In genomic region chr16:22117666-22118065, GRCh38 we compare ENCODE assay signal across 20 cellular contexts. TPM values are rescaled to one million over a fixed set of nuclear protein-coding genes. Genes with fewer than 3 reads are reported as not detected.
"Had no signal": no experiment of that assay in that cellular context is flagged by ENCODE, and none has a peak within 500 bp of the region (broad histone marks: within the 10 kb centered on the region; RNA-seq: fewer than 3 reads in every experiment).

No MANE protein-coding gene starts in this region.

- H3K4me3 ChIP-seq: esophagus muscularis mucosa, right atrium auricular region, skin epidermis, upper lobe of left lung had no signal

- H3K4me1 ChIP-seq: esophagus muscularis mucosa, right atrium auricular region, upper lobe of left lung had no signal

- H3K4me3 Mint-ChIP-seq: activated CD4-positive, alpha-beta T cell treated with anti-CD3 and anti-CD28 coated beads, Interleukin-2, amount 10 ng/mL, durations not matched to agents 7 days and 5 days; activated naive CD4-positive, alpha-beta T cell treated with anti-CD3 and anti-CD28 coated beads for 36 hours; activated naive CD8-positive, alpha-beta T cell treated with anti-CD3 and anti-CD28 coated beads, Interleukin-2, amount 50 U/mL, for 24 hours; natural killer cell treated with Interleukin-12 subunit alpha and Interleukin-12 subunit beta and Interleukin-15 and Interleukin-18, amount 100 ng/mL, for 72 hours; T-cell had no signal

- H3K27me3 ChIP-seq: esophagus muscularis mucosa, right atrium auricular region, upper lobe of left lung had no signal

- H3K9me3 ChIP-seq: esophagus muscularis mucosa, right atrium auricular region, upper lobe of left lung had no signal

- H3K36me3 Mint-ChIP-seq: natural killer cell treated with Interleukin-12 subunit alpha and Interleukin-12 subunit beta and Interleukin-15 and Interleukin-18, amount 100 ng/mL, for 72 hours; T-cell had no signal

- H3K27ac ChIP-seq: esophagus muscularis mucosa, right atrium auricular region, skin epidermis, upper lobe of left lung had no signal

- H3K27me3 Mint-ChIP-seq: activated naive CD8-positive, alpha-beta T cell treated with anti-CD3 and anti-CD28 coated beads, Interleukin-2, amount 50 U/mL, for 24 hours had no signal

- H3K36me3 ChIP-seq: esophagus muscularis mucosa, right atrium auricular region, upper lobe of left lung had no signal

- DNase-seq: activated CD4-positive, alpha-beta T cell treated with anti-CD3 and anti-CD28 coated beads, Interleukin-2, amount 10 ng/mL, durations not matched to agents 7 days and 5 days; activated CD8-positive, alpha-beta memory T cell treated with anti-CD3 and anti-CD28 coated beads for 24 hours; activated naive CD4-positive, alpha-beta T cell treated with anti-CD3 and anti-CD28 coated beads for 36 hours; activated naive CD8-positive, alpha-beta T cell treated with anti-CD3 and anti-CD28 coated beads, Interleukin-2, amount 50 U/mL, for 24 hours; hypothalamus; mesendoderm; occipital lobe; stimulated activated naive CD8-positive, alpha-beta T cell treated with anti-CD3 and anti-CD28 coated beads, Interleukin-15, Interleukin-2, amounts not matched to agents 100 U/mL and 50 U/mL, for 24 hours; T-cell; T-helper 9 cell had no signal

- H3K4me1 Mint-ChIP-seq: activated CD4-positive, alpha-beta T cell treated with anti-CD3 and anti-CD28 coated beads, Interleukin-2, amount 10 ng/mL, durations not matched to agents 7 days and 5 days; activated naive CD8-positive, alpha-beta T cell treated with anti-CD3 and anti-CD28 coated beads, Interleukin-2, amount 50 U/mL, for 24 hours; T-cell had no signal

- H3K9me3 Mint-ChIP-seq: activated CD4-positive, alpha-beta T cell treated with anti-CD3 and anti-CD28 coated beads, Interleukin-2, amount 10 ng/mL, durations not matched to agents 7 days and 5 days; activated naive CD4-positive, alpha-beta T cell treated with anti-CD3 and anti-CD28 coated beads for 36 hours; activated naive CD8-positive, alpha-beta T cell treated with anti-CD3 and anti-CD28 coated beads, Interleukin-2, amount 50 U/mL, for 24 hours; natural killer cell treated with Interleukin-12 subunit alpha and Interleukin-12 subunit beta and Interleukin-15 and Interleukin-18, amount 100 ng/mL, for 72 hours; T-cell had no signal

- ATAC-seq: activated naive CD8-positive, alpha-beta T cell treated with anti-CD3 and anti-CD28 coated beads, Interleukin-2, amount 50 U/mL, for 24 hours; stimulated activated naive CD8-positive, alpha-beta T cell treated with anti-CD3 and anti-CD28 coated beads, Interleukin-15, Interleukin-2, amounts not matched to agents 100 U/mL and 50 U/mL, for 24 hours; T-cell had no signal

- H3K27ac Mint-ChIP-seq: activated CD4-positive, alpha-beta T cell treated with anti-CD3 and anti-CD28 coated beads, Interleukin-2, amount 10 ng/mL, durations not matched to agents 7 days and 5 days; activated naive CD4-positive, alpha-beta T cell treated with anti-CD3 and anti-CD28 coated beads for 36 hours; activated naive CD8-positive, alpha-beta T cell treated with anti-CD3 and anti-CD28 coated beads, Interleukin-2, amount 50 U/mL, for 24 hours; natural killer cell treated with Interleukin-12 subunit alpha and Interleukin-12 subunit beta and Interleukin-15 and Interleukin-18, amount 100 ng/mL, for 72 hours; T-cell had no signal

RNA-seq across cellular contexts. Expression of gene VWA3A, which starts 25.3 kb away (rescaled TPM):
- total RNA-seq: activated naive CD4-positive, alpha-beta T cell treated with anti-CD3 and anti-CD28 coated beads for 36 hours; cardiac septum; glomerular endothelial cell; posterior vena cava; right atrium auricular region had no signal
- polyA plus RNA-seq: liver had no signal

RNA-seq across cellular contexts. Expression of gene SDR42E2, which starts 44.6 kb away (rescaled TPM):
- total RNA-seq: cardiac septum, esophagus muscularis mucosa, glomerular endothelial cell, kidney epithelial cell, liver, occipital lobe, posterior vena cava, right atrium auricular region had no signal
